8 cellular contexts compared by ENCODE assay signal in genomic region chr3:100333970-100334339, GRCh38. TPM values are rescaled to one million over a fixed set of nuclear protein-coding genes. Genes with fewer than 3 reads are reported as not detected.
DNase-seq lines count a peak whose midpoint lies in the region; ATAC-seq and TF ChIP-seq lines count a peak whose summit lies in the region.

No MANE protein-coding gene starts in this region.

- ATAC-seq in HG03457 (IDR thresholded peaks at IDR 0.05; ENCODE audit: unreplicated experiment) (no peak), HG03460 (IDR thresholded peaks at IDR 0.05; ENCODE audit: unreplicated experiment) (no peak)

- no peaks in the 10 kb centered on the region for H4K20me1 ChIP-seq in OCI-LY7 (ENCODE audit: insufficient read depth, low read length)

- H2AFZ ChIP-seq in OCI-LY7 (ENCODE audit: low read length) (peak overlapping the region; percentile 97), neuron (ENCODE audit: low read depth, low read length) (peak overlapping the region; percentile 92)

- H3K4me3 Mint-ChIP-seq in endodermal cell, result peak overlapping the region; percentile 73

- peaks cover 9% of the 10 kb centered on the region for H3K4me1 ChIP-seq in OCI-LY7 (ENCODE audit: insufficient read depth, low read length, poor library complexity, severe bottlenecking)
- peaks cover 8% of the 10 kb centered on the region for H3K4me1 ChIP-seq in endodermal cell (ENCODE audit: control insufficient read depth, insufficient read depth, low read length)
- peaks cover 5% of the 10 kb centered on the region for H3K4me1 ChIP-seq in neuron (ENCODE audit: insufficient read depth, low read length)

- no peaks in the 10 kb centered on the region for H3K9me2 ChIP-seq in OCI-LY7 (ENCODE audit: insufficient read depth, low read length)

- no peak for DNase-seq in OCI-LY7 (ENCODE audit: low spot score)
- no peak for DNase-seq in endodermal cell
- DNase-seq in stimulated activated CD4-positive, alpha-beta T cell treated with anti-CD3 and anti-CD28 coated beads, Interleukin-1b, Interleukin-23, amount 100 ng/mL, for 48 hours, result no peak
- no peak for DNase-seq in NOMO-1 (lab: John Stamatoyannopoulos, UW; ENCODE audit: unreplicated experiment in 2 of 2)

- no peaks in the 10 kb centered on the region for H3K9me3 ChIP-seq in OCI-LY7 (ENCODE audit: low read length)
- no peaks in the 10 kb centered on the region for H3K9me3 ChIP-seq in endodermal cell (ENCODE audit: control insufficient read depth, low read length)
- H3K9me3 ChIP-seq in neuron (ENCODE audit: low read length), result no peaks in the 10 kb centered on the region

- WGBS in endodermal cell (ENCODE audit: insufficient coverage in 1 of 2, insufficient read length in 1 of 2), 2 experiments, result 66 to 73% methylated on average over 9 of the region's 9 CpGs

- H3K4me1 Mint-ChIP-seq in endodermal cell, result peaks cover 24% of the 10 kb centered on the region

- peak overlapping the region; percentile 81 for H3K9ac ChIP-seq in endodermal cell (ENCODE audit: extremely low read depth, low read length, poor library complexity, severe bottlenecking)

- no peaks in the 10 kb centered on the region; the same call in 1 of the 2 replicates for H3K79me2 ChIP-seq in OCI-LY7 (ENCODE audit: insufficient read depth, low read depth, low read length)

- BruUV-seq in OCI-LY7 (replicated peaks; lab: Mats Ljungman, UMichigan), result no TSS peak

- peaks cover 3% of the 10 kb centered on the region for H3K27me3 Mint-ChIP-seq in endodermal cell (ENCODE audit: insufficient read depth)

- intact Hi-C loops in OCI-LY7 (cut with micrococcal nuclease; ENCODE audit: unreplicated experiment), result loop anchor here (2.0 to 10.0 kb wide), 2 partner anchors 67 to 371 kb away; partner anchors contain the start of genes LNP1, TFG and TOMM70

- H3K27me3 ChIP-seq in endodermal cell (ENCODE audit: control insufficient read depth, insufficient read depth, low read length, poor library complexity, severe bottlenecking) (no peaks in the 10 kb centered on the region), neuron (ENCODE audit: insufficient read depth, low read length) (no peaks in the 10 kb centered on the region)

- H3K36me3 Mint-ChIP-seq in endodermal cell (ENCODE audit: low read depth), result no peaks in the 10 kb centered on the region

- CTCF ChIA-PET in OCI-LY7 (lab: Charles Lee; ENCODE audit: unreplicated experiment), result no interaction called here

- H3K36me3 ChIP-seq in OCI-LY7 (ENCODE audit: insufficient read depth, low read length) (peaks cover 3% of the 10 kb centered on the region), endodermal cell (ENCODE audit: control insufficient read depth, insufficient read depth, low read length) (peaks cover 1% of the 10 kb centered on the region), neuron (ENCODE audit: insufficient read depth, low read length) (no peaks in the 10 kb centered on the region)

- H3K27ac ChIP-seq in C4-2B (peak overlapping the region; percentile 89), OCI-LY7 (ENCODE audit: low read depth, low read length, poor library complexity, severe bottlenecking) (no peak overlapping the region), endodermal cell (ENCODE audit: low read depth, low read length) (no peak overlapping the region)

- peak overlapping the region; percentile 79 for H3K4me2 ChIP-seq in OCI-LY7 (ENCODE audit: low read length)

- POLR2A ChIA-PET in OCI-LY7 (lab: Charles Lee), result interaction anchor here (0.7 to 2.1 kb wide), 8 partner anchors 10 to 1802 kb away, joined by 3 to 8 read pairs (median 6); partner anchors contain the start of genes LNP1, TBC1D23 and TOMM70

- H3K27ac Mint-ChIP-seq in endodermal cell, result peak overlapping the region; percentile 93

- TF ChIP-seq CTCF in C4-2B (conservative IDR thresholded peaks at IDR 0.05) (no peak), OCI-LY7 (conservative IDR thresholded peaks at IDR 0.05; ENCODE audit: low read length) (no peak), endodermal cell (conservative IDR thresholded peaks at IDR 0.05) (no peak)

- H3K9me3 Mint-ChIP-seq in endodermal cell, result no peaks in the 10 kb centered on the region

- H3K4me3 ChIP-seq in OCI-LY7 (ENCODE audit: low read depth, low read length, poor library complexity, severe bottlenecking) (peak overlapping the region; percentile 85), endodermal cell (ENCODE audit: low read length) (peak overlapping the region; percentile 78), neuron (ENCODE audit: low read length) (peak overlapping the region; percentile 65)

RNA-seq across cellular contexts. Expression of gene NIT2, which starts 0.6 kb away (rescaled TPM):
- 25.7 and 34.6 TPM in 2 replicates for total RNA-seq in OCI-LY7 (2014; rRNA removed; shearing (Covaris generic))
- 42.1 and 51.1 TPM in 2 replicates for total RNA-seq in OCI-LY7 (2022)
- 10 to 100 TPM; 35.5 to 48.1 TPM for total RNA-seq in endodermal cell
- polyA plus RNA-seq in endodermal cell (2013, experiment 1 of 2), result 29.8 TPM
- polyA plus RNA-seq in endodermal cell (2013, experiment 2 of 2), result 25.0 TPM
